ENCODE assay signal across 1 cellular context in genomic region chr12:45522227-45522626, GRCh38.
TF ChIP-seq lines count a peak whose summit lies in the region.

No MANE protein-coding gene starts in this region.

TF ChIP-seq in K562, 482 proteins besides CTCF, POLR2A, EP300 and RAD21 (continued from another document):
- TF ChIP-seq ATF2 (CRISPR knock-in tag; IDR thresholded peaks at IDR 0.05), result no peak
- TF ChIP-seq FOXO4 (CRISPR knock-in tag; IDR thresholded peaks at IDR 0.05), result no peak
- no peak for TF ChIP-seq SOX6 (IDR thresholded peaks at IDR 0.05)
- TF ChIP-seq ZFP91 (CRISPR knock-in tag; IDR thresholded peaks at IDR 0.05), result no peak
- TF ChIP-seq ZNF224 (CRISPR knock-in tag; IDR thresholded peaks at IDR 0.05), result no peak
- no peak for TF ChIP-seq ZNF57 (CRISPR knock-in tag; IDR thresholded peaks at IDR 0.05)
- TF ChIP-seq RBFOX2 (IDR thresholded peaks at IDR 0.05; ENCODE audit: low read depth, low read length), result no peak
- no peak for TF ChIP-seq KDM2B (CRISPR knock-in tag; IDR thresholded peaks at IDR 0.05)
- no peak for TF ChIP-seq ZNF408 (CRISPR knock-in tag; IDR thresholded peaks at IDR 0.05; ENCODE audit: low read depth)
- no peak for TF ChIP-seq ZNF766 (CRISPR knock-in tag; conservative IDR thresholded peaks at IDR 0.05)
TF ChIP-seq in K562: peak in this region for 3.
